ENCODE assay signal across 8 cellular contexts in genomic region chr2:111119847-111120252, GRCh38. TPM values are rescaled to one million over a fixed set of nuclear protein-coding genes. Genes with fewer than 3 reads are reported as not detected.
DNase-seq lines count a peak whose midpoint lies in the region; ATAC-seq and TF ChIP-seq lines count a peak whose summit lies in the region.

No MANE protein-coding gene starts in this region.

- peak overlapping the region; percentile 93 for H3K27ac ChIP-seq in RWPE1

- no peaks in the 10 kb centered on the region for H3K9me3 Mint-ChIP-seq in progenitor cell of endocrine pancreas (ENCODE audit: low read depth)

- POLR2A ChIA-PET in RWPE1 (lab: Yijun Ruan, JAX; ENCODE audit: low non-redundant PET), result interaction anchor here (1.1 kb wide), 2 partner anchors 29 to 90 kb away, joined by 3 read pairs; no protein-coding TSS in a partner anchor

- TF ChIP-seq CTCF in RWPE1 (conservative IDR thresholded peaks at IDR 0.05; ENCODE audit: low read depth) (no peak), progenitor cell of endocrine pancreas (IDR thresholded peaks at IDR 0.05; ENCODE audit: unreplicated experiment) (no peak)

- H3K27ac Mint-ChIP-seq in progenitor cell of endocrine pancreas, result no peak overlapping the region

- peaks cover 5% of the 10 kb centered on the region for H3K36me3 Mint-ChIP-seq in progenitor cell of endocrine pancreas (ENCODE audit: insufficient read depth)

- peak; percentile 2 for ATAC-seq in GM21515 (IDR thresholded peaks at IDR 0.05; ENCODE audit: unreplicated experiment)
- no peak for ATAC-seq in HG02678 (IDR thresholded peaks at IDR 0.05; ENCODE audit: unreplicated experiment)
- no peak for ATAC-seq in HG03139 (IDR thresholded peaks at IDR 0.05; ENCODE audit: unreplicated experiment)
- no peak for ATAC-seq in GM21360 (IDR thresholded peaks at IDR 0.05; ENCODE audit: unreplicated experiment)

- no peak for DNase-seq in RWPE1 (ENCODE audit: low spot score)
- DNase-seq in erythroblast (lab: John Stamatoyannopoulos, UW), result peak; percentile 63 to 68
- DNase-seq in progenitor cell of endocrine pancreas (ENCODE audit: low spot score, unreplicated experiment), result no peak
- no peak for DNase-seq in NCI-H1092 (lab: John Stamatoyannopoulos, UW)

- H3K4me3 Mint-ChIP-seq in progenitor cell of endocrine pancreas (ENCODE audit: low read depth), result peak overlapping the region; percentile 72

- TF ChIP-seq POLR2A in erythroblast (IDR thresholded peaks at IDR 0.05; ENCODE audit: low read length), result no peak

- peaks cover 44% of the 10 kb centered on the region for H3K27me3 Mint-ChIP-seq in progenitor cell of endocrine pancreas

- CTCF ChIA-PET in RWPE1 (lab: Yijun Ruan, JAX), result interaction anchor here (0.5 kb wide), 1 partner anchor 420 kb away, joined by 5 read pairs; no protein-coding TSS in a partner anchor

- H3K4me1 Mint-ChIP-seq in progenitor cell of endocrine pancreas (ENCODE audit: low read depth), result peaks cover 30% of the 10 kb centered on the region

RNA-seq across cellular contexts. Expression of gene BCL2L11, which starts 0.9 kb away (rescaled TPM):
- 24.2 and 27.7 TPM in 2 replicates for total RNA-seq in progenitor cell of endocrine pancreas

Comparison
In these comparisons a context has a peak if more than half of its experiments do, and no peak if none do; other contexts are left out.
1. DNase-seq: peak in erythroblast (2 of 2); none in RWPE1 (single experiment), progenitor cell of endocrine pancreas (single experiment) and NCI-H1092 (single experiment).